21 cellular contexts compared by ENCODE assay signal in the genomic region with DNA sequence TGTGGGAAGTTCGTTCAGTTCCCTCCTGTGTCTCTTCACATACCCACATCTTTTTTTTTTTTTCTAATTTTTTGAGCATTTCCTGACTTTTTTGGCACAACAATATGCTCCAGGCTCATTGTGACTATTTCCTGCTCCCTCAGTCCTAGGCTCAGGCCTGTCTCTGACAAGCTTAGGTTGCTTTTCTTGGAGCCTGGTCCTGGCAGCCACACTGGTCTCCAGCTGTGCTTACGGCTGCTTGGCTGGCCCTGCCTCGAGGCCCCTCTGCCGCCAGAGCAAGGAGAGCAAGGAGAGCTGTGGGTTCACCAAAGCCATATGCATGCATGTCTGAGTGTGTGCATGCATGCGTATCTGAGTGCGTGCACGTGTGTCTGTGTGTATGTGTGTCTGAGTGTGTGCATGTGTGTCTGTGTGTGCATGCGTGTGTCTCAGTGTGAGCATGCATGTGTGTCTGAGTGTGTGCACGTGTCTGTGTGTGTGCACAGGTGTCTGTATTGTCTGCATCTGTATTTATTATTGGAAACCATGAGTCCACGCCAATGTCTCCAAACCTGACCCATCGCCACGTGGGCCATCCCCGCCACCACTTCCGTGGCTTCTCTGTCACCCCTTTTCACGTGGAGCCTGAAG.
"Had no signal": no experiment of that assay in that cellular context is flagged by ENCODE, and none has a peak within 500 bp of the region (broad histone marks: within the 10 kb centered on the region; RNA-seq: fewer than 3 reads in every experiment).

No MANE protein-coding gene starts in this region.

- H3K9me3 ChIP-seq: tibial artery, vagina had no signal

- H3K27ac ChIP-seq: foreskin keratinocyte, tibial artery, vagina, VCaP had no signal

- ATAC-seq: activated CD4-positive, CD25-positive, alpha-beta regulatory T cell treated with anti-CD3 and anti-CD28 coated beads, Interleukin-2, amount 50 U/mL, for 24 hours; foreskin keratinocyte; mucosa of descending colon; stimulated activated naive CD8-positive, alpha-beta T cell treated with anti-CD3 and anti-CD28 coated beads, Interleukin-15, Interleukin-2, amounts not matched to agents 100 U/mL and 50 U/mL, for 24 hours had no signal

- H3K4me3 ChIP-seq: mucosa of descending colon, tibial artery, vagina had no signal

- H3K27me3 ChIP-seq: foreskin keratinocyte, tibial artery, vagina had no signal

- H3K36me3 ChIP-seq: tibial artery, vagina had no signal

- DNase-seq: activated CD4-positive, alpha-beta memory T cell treated with anti-CD3 and anti-CD28 coated beads, Interleukin-2, amount 10 ng/mL, durations not matched to agents 7 days and 5 days; activated CD4-positive, alpha-beta T cell treated with anti-CD3 and anti-CD28 coated beads, Interleukin-2, amount 10 ng/mL, durations not matched to agents 24 days and 14 days; activated effector memory CD4-positive, alpha-beta T cell treated with anti-CD3 and anti-CD28 coated beads, Interleukin-2, amount 50 U/mL, for 16 hours; activated naive CD4-positive, alpha-beta T cell treated with anti-CD3 and anti-CD28 coated beads, Interleukin-2, amount 10 ng/mL, durations not matched to agents 7 days and 5 days; caudate nucleus; dermis blood vessel endothelial cell; effector CD8-positive, alpha-beta T cell; erythroblast; foreskin keratinocyte; hippocampal formation; kidney glomerular epithelial cell; mesendoderm; mucosa of descending colon; posterior cingulate gyrus; stimulated activated CD4-positive, alpha-beta T cell treated with anti-CD3 and anti-CD28 coated beads, Interleukin-4, amount 100 ng/mL, for 24 hours; stimulated activated naive CD8-positive, alpha-beta T cell treated with anti-CD3 and anti-CD28 coated beads, Interleukin-15, Interleukin-2, amounts not matched to agents 100 U/mL and 50 U/mL, for 24 hours; substantia nigra; tibial artery had no signal

- H3K4me1 ChIP-seq: foreskin keratinocyte, tibial artery, vagina had no signal
